10 cellular contexts compared by ENCODE assay signal in genomic region chr6:159989882-159990480, GRCh38. TPM values are rescaled to one million over a fixed set of nuclear protein-coding genes. Genes with fewer than 3 reads are reported as not detected.
A peak's percentile ranks its signal among the peaks of the same experiment; 100 is the strongest.
DNase-seq lines count a peak whose midpoint lies in the region; ATAC-seq, FAIRE-seq and TF ChIP-seq lines count a peak whose summit lies in the region.
"Had no signal": no experiment of that assay in that cellular context is flagged by ENCODE, and none has a peak within 500 bp of the region (broad histone marks: within the 10 kb centered on the region; RNA-seq: fewer than 3 reads in every experiment).

No MANE protein-coding gene starts in this region.

- H3K27ac Mint-ChIP-seq in naive B cell, result peak overlapping the region in 1 of 6 donors; percentile 75
- peak overlapping the region in 1 of 10 donors; percentile 1 for H3K27ac Mint-ChIP-seq in naive thymus-derived CD8-positive, alpha-beta T cell
- H3K27ac Mint-ChIP-seq: IgD-negative memory B cell had no signal

- H3K4me3 Mint-ChIP-seq in naive B cell, result peak overlapping the region in 1 of 8 donors; percentile 42
- peak overlapping the region in 1 of 10 donors; percentile 29 for H3K4me3 Mint-ChIP-seq in naive thymus-derived CD8-positive, alpha-beta T cell

- H3K27me3 ChIP-seq in MM.1S (replicated peaks; ENCODE audit: insufficient read depth, low read length), result no peaks in the 10 kb centered on the region

- no peak overlapping the region for H3K4me3 ChIP-seq in MM.1S (ENCODE audit: low read length)

- H3K4me2 ChIP-seq in MM.1S (ENCODE audit: low read depth, low read length), result no peak overlapping the region

- TF ChIP-seq CTCF in RWPE1 (conservative IDR thresholded peaks at IDR 0.05; ENCODE audit: low read depth), result no peak
- no peak for TF ChIP-seq CTCF in MM.1S (IDR thresholded peaks at IDR 0.05; ENCODE audit: low read length)

- no peaks in the 10 kb centered on the region for H3K9me3 ChIP-seq in MM.1S (replicated peaks; ENCODE audit: insufficient read depth, low read length)

- no peaks in the 10 kb centered on the region for H4K20me1 ChIP-seq in MM.1S (ENCODE audit: insufficient read depth, low read length)

- no peak for DNase-seq in RWPE1 (ENCODE audit: low spot score)
- no peak for DNase-seq in naive B cell
- no peak for DNase-seq in H54 (ENCODE audit: insufficient read length, low spot score)
- DNase-seq in DMS114 treated with DMSO at 0.1 percent for 48 hours (lab: John Stamatoyannopoulos, UW; ENCODE audit: unreplicated experiment), result no peak
- no peak for DNase-seq in naive thymus-derived CD8-positive, alpha-beta T cell
- DNase-seq in MM.1S, result no peak

- H3K27ac ChIP-seq in RWPE1 (peak overlapping the region; percentile 59; the same call in 1 of the 2 replicates), MM.1S (ENCODE audit: low read length) (no peak overlapping the region)

- peaks cover 26% of the 10 kb centered on the region for H3K4me1 ChIP-seq in MM.1S (ENCODE audit: low read length)

- H2AFZ ChIP-seq in MM.1S (ENCODE audit: low read length), result no peak overlapping the region

- no peak overlapping the region for H3K9ac ChIP-seq in MM.1S (ENCODE audit: low read length)

- peaks cover 29 to 53% (median 48%) of the 10 kb centered on the region in 3 donors for H3K4me1 Mint-ChIP-seq in naive B cell
- peaks cover 29 to 92% (median 85%) of the 10 kb centered on the region in 4 donors for H3K4me1 Mint-ChIP-seq in naive thymus-derived CD8-positive, alpha-beta T cell

- peaks cover 8% of the 10 kb centered on the region; the same call in 1 of the 2 replicates for H3F3A ChIP-seq in MM.1S (ENCODE audit: insufficient read depth, low read length)

- peaks cover 97% of the 10 kb centered on the region for H3K79me2 ChIP-seq in MM.1S (ENCODE audit: low read length)

- no peaks in the 10 kb centered on the region for H3K36me3 ChIP-seq in MM.1S (replicated peaks; ENCODE audit: insufficient read depth, low read length)

- no peaks in the 10 kb centered on the region for H3K27me3 Mint-ChIP-seq in naive B cell
- no peaks in the 10 kb centered on the region for H3K27me3 Mint-ChIP-seq in naive thymus-derived CD8-positive, alpha-beta T cell
- H3K27me3 Mint-ChIP-seq: IgD-negative memory B cell had no signal

- TF ChIP-seq POLR2A in H54 (IDR thresholded peaks at IDR 0.05; ENCODE audit: low read depth, low read length), result no peak

- CTCF ChIA-PET in RWPE1 (lab: Yijun Ruan, JAX), result interaction anchor here (0.7 kb wide), 1 partner anchor 231 kb away, joined by 3 read pairs; no protein-coding TSS in a partner anchor

- H3K36me3 Mint-ChIP-seq in naive B cell, result peaks cover 31 to 35% of the 10 kb centered on the region in 2 donors
- H3K36me3 Mint-ChIP-seq in naive thymus-derived CD8-positive, alpha-beta T cell, result peaks cover 31 to 37% (median 37%) of the 10 kb centered on the region in 3 donors

- no peaks in the 10 kb centered on the region for H3K9me2 ChIP-seq in MM.1S (replicated peaks; ENCODE audit: insufficient read depth, low read length)

- POLR2A ChIA-PET in RWPE1 (lab: Yijun Ruan, JAX; ENCODE audit: low non-redundant PET), result no interaction called here
- POLR2A ChIA-PET in naive thymus-derived CD8-positive, alpha-beta T cell (lab: Charles Lee), result no interaction called here

- H3K9me3 Mint-ChIP-seq in naive B cell, result peaks cover 3 to 17% (median 10%) of the 10 kb centered on the region in 7 donors
- H3K9me3 Mint-ChIP-seq in naive thymus-derived CD8-positive, alpha-beta T cell, result peaks cover 0 to 21% (median 10%) of the 10 kb centered on the region in 9 donors

- ATAC-seq in GM18870 (IDR thresholded peaks at IDR 0.05; ENCODE audit: unreplicated experiment), result peak; percentile 87
- ATAC-seq in HG02840 (IDR thresholded peaks at IDR 0.05; ENCODE audit: low FRiP score, unreplicated experiment), result peak; percentile 75
- peak; percentile 69 to 71 for ATAC-seq in naive B cell (ENCODE audit: low read depth in 2 of 2)
- no peak for ATAC-seq in naive thymus-derived CD8-positive, alpha-beta T cell

- FAIRE-seq in H54 (lab: Jason Lieb, UNC), result no peak
- FAIRE-seq: colon had no signal

RNA-seq across cellular contexts. Expression of gene IGF2R, which starts 21.1 kb away (rescaled TPM):
- polyA plus RNA-seq in naive B cell (ENCODE audit: low read depth in 6 of 6), result 10 to 100 TPM in 1 of 6 donors, 1 to 10 TPM in 5; 2.3 to 12.1 (median 7.0) TPM
- 10 to 100 TPM; 63.1 to 69.7 TPM for total RNA-seq in naive thymus-derived CD8-positive, alpha-beta T cell
- 10 to 100 TPM in 2 of 3 donors, 1 to 10 TPM in 1; 9.1 to 19.3 (median 13.6) TPM for polyA plus RNA-seq in naive thymus-derived CD8-positive, alpha-beta T cell

Comparison
In these comparisons a context has a peak if more than half of its experiments do, and no peak if none do; other contexts are left out.
1. ATAC-seq: peak in GM18870 (single experiment), HG02840 (single experiment) and naive B cell (2 of 2); none in naive thymus-derived CD8-positive, alpha-beta T cell (0 of 2).